1 cellular context compared by ENCODE assay signal in the genomic region with DNA sequence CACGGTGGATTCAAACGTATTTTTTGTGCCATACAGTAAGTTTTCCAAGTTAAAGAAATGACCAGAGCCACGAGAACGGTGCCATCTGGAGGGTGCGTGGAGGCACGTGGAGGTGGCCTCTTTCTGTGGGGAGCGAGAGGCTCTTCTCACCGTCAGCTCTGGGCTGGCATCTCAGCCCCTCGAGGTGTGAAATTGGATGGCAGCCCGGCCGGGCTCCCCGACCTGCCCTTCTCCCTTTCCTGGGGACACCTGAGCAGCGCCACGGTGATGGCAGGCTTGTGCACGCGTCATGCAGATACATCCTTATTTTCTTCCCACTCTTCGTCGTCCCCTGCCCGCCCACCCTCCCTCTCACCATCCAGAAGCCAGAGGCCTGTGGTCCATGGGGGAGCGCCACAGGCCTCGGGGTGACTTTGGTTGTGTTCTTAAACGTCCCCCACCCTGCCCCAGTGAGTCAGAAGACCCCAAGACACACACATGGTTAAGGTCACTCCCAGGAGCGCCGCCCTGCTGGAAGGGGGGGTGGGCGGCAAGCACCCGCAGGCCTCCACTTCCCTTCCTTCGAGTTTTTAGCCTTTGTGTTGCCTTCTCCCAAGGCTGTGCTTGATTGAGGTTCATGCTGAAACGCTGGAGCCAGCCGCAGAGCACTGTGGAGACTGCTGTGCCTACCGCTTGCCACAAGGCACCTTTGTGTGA.
TF ChIP-seq lines count a peak whose summit lies in the region.

No MANE protein-coding gene starts in this region.

TF ChIP-seq in GM23338, 12 proteins besides CTCF, POLR2A, EP300 and RAD21 (continued from another document):
- TF ChIP-seq, protein P1, sequence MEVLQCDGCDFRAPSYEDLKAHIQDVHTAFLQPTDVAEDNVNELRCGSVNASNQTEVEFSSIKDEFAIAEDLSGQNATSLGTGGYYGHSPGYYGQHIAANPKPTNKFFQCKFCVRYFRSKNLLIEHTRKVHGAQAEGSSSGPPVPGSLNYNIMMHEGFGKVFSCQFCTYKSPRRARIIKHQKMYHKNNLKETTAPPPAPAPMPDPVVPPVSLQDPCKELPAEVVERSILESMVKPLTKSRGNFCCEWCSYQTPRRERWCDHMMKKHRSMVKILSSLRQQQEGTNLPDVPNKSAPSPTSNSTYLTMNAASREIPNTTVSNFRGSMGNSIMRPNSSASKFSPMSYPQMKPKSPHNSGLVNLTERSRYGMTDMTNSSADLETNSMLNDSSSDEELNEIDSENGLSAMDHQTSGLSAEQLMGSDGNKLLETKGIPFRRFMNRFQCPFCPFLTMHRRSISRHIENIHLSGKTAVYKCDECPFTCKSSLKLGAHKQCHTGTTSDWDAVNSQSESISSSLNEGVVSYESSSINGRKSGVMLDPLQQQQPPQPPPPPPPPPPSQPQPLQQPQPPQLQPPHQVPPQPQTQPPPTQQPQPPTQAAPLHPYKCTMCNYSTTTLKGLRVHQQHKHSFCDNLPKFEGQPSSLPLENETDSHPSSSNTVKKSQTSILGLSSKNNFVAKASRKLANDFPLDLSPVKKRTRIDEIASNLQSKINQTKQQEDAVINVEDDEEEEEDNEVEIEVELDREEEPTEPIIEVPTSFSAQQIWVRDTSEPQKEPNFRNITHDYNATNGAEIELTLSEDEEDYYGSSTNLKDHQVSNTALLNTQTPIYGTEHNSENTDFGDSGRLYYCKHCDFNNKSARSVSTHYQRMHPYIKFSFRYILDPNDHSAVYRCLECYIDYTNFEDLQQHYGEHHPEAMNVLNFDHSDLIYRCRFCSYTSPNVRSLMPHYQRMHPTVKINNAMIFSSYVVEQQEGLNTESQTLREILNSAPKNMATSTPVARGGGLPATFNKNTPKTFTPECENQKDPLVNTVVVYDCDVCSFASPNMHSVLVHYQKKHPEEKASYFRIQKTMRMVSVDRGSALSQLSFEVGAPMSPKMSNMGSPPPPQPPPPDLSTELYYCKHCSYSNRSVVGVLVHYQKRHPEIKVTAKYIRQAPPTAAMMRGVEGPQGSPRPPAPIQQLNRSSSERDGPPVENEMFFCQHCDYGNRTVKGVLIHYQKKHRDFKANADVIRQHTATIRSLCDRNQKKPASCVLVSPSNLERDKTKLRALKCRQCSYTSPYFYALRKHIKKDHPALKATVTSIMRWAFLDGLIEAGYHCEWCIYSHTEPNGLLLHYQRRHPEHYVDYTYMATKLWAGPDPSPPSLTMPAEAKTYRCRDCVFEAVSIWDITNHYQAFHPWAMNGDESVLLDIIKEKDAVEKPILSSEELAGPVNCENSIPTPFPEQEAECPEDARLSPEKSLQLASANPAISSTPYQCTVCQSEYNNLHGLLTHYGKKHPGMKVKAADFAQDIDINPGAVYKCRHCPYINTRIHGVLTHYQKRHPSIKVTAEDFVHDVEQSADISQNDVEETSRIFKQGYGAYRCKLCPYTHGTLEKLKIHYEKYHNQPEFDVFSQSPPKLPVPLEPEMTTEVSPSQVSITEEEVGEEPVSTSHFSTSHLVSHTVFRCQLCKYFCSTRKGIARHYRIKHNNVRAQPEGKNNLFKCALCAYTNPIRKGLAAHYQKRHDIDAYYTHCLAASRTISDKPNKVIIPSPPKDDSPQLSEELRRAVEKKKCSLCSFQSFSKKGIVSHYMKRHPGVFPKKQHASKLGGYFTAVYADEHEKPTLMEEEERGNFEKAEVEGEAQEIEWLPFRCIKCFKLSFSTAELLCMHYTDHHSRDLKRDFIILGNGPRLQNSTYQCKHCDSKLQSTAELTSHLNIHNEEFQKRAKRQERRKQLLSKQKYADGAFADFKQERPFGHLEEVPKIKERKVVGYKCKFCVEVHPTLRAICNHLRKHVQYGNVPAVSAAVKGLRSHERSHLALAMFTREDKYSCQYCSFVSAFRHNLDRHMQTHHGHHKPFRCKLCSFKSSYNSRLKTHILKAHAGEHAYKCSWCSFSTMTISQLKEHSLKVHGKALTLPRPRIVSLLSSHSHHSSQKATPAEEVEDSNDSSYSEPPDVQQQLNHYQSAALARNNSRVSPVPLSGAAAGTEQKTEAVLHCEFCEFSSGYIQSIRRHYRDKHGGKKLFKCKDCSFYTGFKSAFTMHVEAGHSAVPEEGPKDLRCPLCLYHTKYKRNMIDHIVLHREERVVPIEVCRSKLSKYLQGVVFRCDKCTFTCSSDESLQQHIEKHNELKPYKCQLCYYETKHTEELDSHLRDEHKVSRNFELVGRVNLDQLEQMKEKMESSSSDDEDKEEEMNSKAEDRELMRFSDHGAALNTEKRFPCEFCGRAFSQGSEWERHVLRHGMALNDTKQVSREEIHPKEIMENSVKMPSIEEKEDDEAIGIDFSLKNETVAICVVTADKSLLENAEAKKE (CRISPR knock-in tag; IDR thresholded peaks at IDR 0.05), result no peak
- TF ChIP-seq ZNF114 (CRISPR knock-in tag; IDR thresholded peaks at IDR 0.05) (no peak), JUNB (IDR thresholded peaks at IDR 0.05; ENCODE audit: unreplicated experiment) (no peak), EZH2phosphoT487 (IDR thresholded peaks at IDR 0.05; ENCODE audit: unreplicated experiment) (no peak), STAT1 (IDR thresholded peaks at IDR 0.05; ENCODE audit: unreplicated experiment) (no peak), EZH2 (IDR thresholded peaks at IDR 0.05; ENCODE audit: low read depth, unreplicated experiment) (no peak), CREB1 (CRISPR knock-in tag; IDR thresholded peaks at IDR 0.05; ENCODE audit: low read depth) (no peak), NANOG (IDR thresholded peaks at IDR 0.05; ENCODE audit: borderline replicate concordance) (no peak)
- TF ChIP-seq, protein P2, sequence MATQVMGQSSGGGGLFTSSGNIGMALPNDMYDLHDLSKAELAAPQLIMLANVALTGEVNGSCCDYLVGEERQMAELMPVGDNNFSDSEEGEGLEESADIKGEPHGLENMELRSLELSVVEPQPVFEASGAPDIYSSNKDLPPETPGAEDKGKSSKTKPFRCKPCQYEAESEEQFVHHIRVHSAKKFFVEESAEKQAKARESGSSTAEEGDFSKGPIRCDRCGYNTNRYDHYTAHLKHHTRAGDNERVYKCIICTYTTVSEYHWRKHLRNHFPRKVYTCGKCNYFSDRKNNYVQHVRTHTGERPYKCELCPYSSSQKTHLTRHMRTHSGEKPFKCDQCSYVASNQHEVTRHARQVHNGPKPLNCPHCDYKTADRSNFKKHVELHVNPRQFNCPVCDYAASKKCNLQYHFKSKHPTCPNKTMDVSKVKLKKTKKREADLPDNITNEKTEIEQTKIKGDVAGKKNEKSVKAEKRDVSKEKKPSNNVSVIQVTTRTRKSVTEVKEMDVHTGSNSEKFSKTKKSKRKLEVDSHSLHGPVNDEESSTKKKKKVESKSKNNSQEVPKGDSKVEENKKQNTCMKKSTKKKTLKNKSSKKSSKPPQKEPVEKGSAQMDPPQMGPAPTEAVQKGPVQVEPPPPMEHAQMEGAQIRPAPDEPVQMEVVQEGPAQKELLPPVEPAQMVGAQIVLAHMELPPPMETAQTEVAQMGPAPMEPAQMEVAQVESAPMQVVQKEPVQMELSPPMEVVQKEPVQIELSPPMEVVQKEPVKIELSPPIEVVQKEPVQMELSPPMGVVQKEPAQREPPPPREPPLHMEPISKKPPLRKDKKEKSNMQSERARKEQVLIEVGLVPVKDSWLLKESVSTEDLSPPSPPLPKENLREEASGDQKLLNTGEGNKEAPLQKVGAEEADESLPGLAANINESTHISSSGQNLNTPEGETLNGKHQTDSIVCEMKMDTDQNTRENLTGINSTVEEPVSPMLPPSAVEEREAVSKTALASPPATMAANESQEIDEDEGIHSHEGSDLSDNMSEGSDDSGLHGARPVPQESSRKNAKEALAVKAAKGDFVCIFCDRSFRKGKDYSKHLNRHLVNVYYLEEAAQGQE (IDR thresholded peaks at IDR 0.05; ENCODE audit: unreplicated experiment), result no peak
